Comparison of ENCODE assay signal across 17 cellular contexts in the genomic region with DNA sequence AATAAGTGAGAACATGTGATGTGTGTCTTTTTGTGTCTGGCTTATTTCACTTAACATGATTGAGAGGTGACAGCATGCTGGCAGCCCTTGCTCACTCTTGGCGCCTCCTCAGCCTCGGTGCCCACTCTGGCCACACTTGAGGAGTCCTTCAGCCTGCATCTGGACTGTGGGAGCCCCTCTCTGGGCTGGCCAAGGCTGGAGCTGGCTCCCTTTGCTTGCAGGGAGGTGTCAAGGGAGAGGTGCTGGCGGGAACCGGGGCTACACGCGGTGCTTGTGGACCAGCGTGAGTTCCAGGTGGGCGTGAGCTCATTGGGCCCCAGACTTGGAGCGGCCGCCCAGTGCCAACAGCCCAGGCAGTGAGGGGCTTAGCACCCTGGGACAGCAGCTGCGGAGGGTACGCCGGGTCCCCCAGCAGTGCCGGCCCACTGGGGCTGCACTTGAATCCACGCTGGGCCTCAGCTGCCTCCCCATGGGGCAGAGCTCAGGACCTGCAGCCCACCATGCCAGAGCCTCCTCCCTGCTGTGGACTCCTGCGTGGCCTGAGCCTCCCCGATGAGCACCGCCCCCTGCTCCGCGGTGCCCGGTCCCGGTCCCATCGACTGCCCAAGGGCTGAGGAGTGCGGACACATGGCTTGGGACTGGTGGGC.
A peak's percentile ranks its signal among the peaks of the same experiment; 100 is the strongest.
DNase-seq lines count a peak whose midpoint lies in the region; ATAC-seq, FAIRE-seq and TF ChIP-seq lines count a peak whose summit lies in the region.
"Had no signal": no experiment of that assay in that cellular context is flagged by ENCODE, and none has a peak within 500 bp of the region (broad histone marks: within the 10 kb centered on the region; RNA-seq: fewer than 3 reads in every experiment).

No MANE protein-coding gene starts in this region.

- no peak for ATAC-seq in GM21526 (IDR thresholded peaks at IDR 0.05; ENCODE audit: low FRiP score, unreplicated experiment)

- TF ChIP-seq POLR2A in spleen (IDR thresholded peaks at IDR 0.05) (no peak), lower leg skin (IDR thresholded peaks at IDR 0.05) (no peak)

- no peaks in the 10 kb centered on the region for H3K36me3 ChIP-seq in WERI-Rb-1
- H3K36me3 ChIP-seq in kidney (ENCODE audit: control insufficient read depth in 1 of 2, insufficient read depth in 2 of 2, low read length in 2 of 2) = no peaks in the 10 kb centered on the region
- H3K36me3 ChIP-seq in spleen = no peaks in the 10 kb centered on the region

- H3K4me3 ChIP-seq in WERI-Rb-1 (ENCODE audit: low read depth, low read length) (no peak overlapping the region), kidney (ENCODE audit: low read length in 2 of 2) (no peak overlapping the region), spleen (no peak overlapping the region), lower leg skin (ENCODE audit: low read depth, poor library complexity, severe bottlenecking) (no peak overlapping the region)
- H3K4me3 ChIP-seq: GM23248 had no signal

- H3K9me3 ChIP-seq in WERI-Rb-1 (ENCODE audit: severe bottlenecking) (peaks cover 7% of the 10 kb centered on the region), kidney (ENCODE audit: control insufficient read depth in 1 of 2, low read length in 2 of 2) (peaks cover 0 to 2% of the 10 kb centered on the region in 2 donors), spleen (peaks cover 0 to 53% (median 29%) of the 10 kb centered on the region in 8 donors)

- WGBS in spleen, 5 donors = 83 to 87% (median 86%) methylated on average over 8 to 24 of the region's 24 CpGs
- WGBS in lower leg skin, 2 donors = 84 to 91% methylated on average over 12 to 24 of the region's 24 CpGs

- TF ChIP-seq CTCF in WERI-Rb-1 (IDR thresholded peaks at IDR 0.05; ENCODE audit: low read depth, low read length) (no peak), kidney (IDR thresholded peaks at IDR 0.05; ENCODE audit: borderline replicate concordance, extremely low read depth, insufficient read depth) (no peak), spleen (IDR thresholded peaks at IDR 0.05 in 8 of 11, conservative IDR thresholded peaks at IDR 0.05 in 3 of 11) (no peak), lower leg skin (IDR thresholded peaks at IDR 0.05) (no peak)

- H3K27me3 ChIP-seq in WERI-Rb-1 (ENCODE audit: insufficient read depth, low read depth, severe bottlenecking) (no peaks in the 10 kb centered on the region), spleen (replicated peaks in 1 of 7) (no peaks in the 10 kb centered on the region)

- FAIRE-seq in kidney (lab: Jason Lieb, UNC) = no peak
- FAIRE-seq: GM12891, H1 had no signal

- H3K27ac ChIP-seq in WERI-Rb-1 (no peak overlapping the region), kidney (ENCODE audit: low read depth in 2 of 2, low read length in 2 of 2) (no peak overlapping the region), spleen (no peak overlapping the region)
- H3K27ac ChIP-seq: GM23248 had no signal

- intact Hi-C loops in kidney (cut with DNase I) = no loop called here
- intact Hi-C loops in spleen (cut with DNase I; ENCODE audit: low total_unique reads) = no loop called here
- intact Hi-C loops in lower leg skin (cut with DNase I; ENCODE audit: low total_unique reads) = no loop called here

- DNase-seq in WERI-Rb-1 = peak; percentile 7
- peak; percentile 59 for DNase-seq in kidney
- DNase-seq in spleen = peak; percentile 65
- DNase-seq in NCI-H146 treated with DMSO at 0.1 percent for 48 hours (lab: John Stamatoyannopoulos, UW; ENCODE audit: unreplicated experiment) = no peak
- DNase-seq in lower leg skin (ENCODE audit: low spot score in 2 of 2) = no peak
- DNase-seq: Calu3; CD4-positive, alpha-beta memory T cell; COR-L47; DMS53; DMS79 treated with DMSO at 0.1 percent for 48 hours; GF-D8; GM23248; H7; HCEC 1CT had no signal

- H3K9ac ChIP-seq in kidney (ENCODE audit: low read length in 2 of 2) = no peak overlapping the region
- H3K9ac ChIP-seq: GM23248 had no signal

- H3K4me1 ChIP-seq in kidney (ENCODE audit: control insufficient read depth in 1 of 2, insufficient read depth in 1 of 2, low read depth in 1 of 2, low read length in 2 of 2) = no peaks in the 10 kb centered on the region
- H3K4me1 ChIP-seq in spleen = no peaks in the 10 kb centered on the region

Comparison
In these comparisons a context has a peak if more than half of its experiments do, and no peak if none do; other contexts are left out.
1. DNase-seq: peak in WERI-Rb-1 (single experiment), kidney (single experiment) and spleen (single experiment); none in NCI-H146 treated with DMSO at 0.1 percent for 48 hours (single experiment) and lower leg skin (0 of 2).